ENCODE assay signal across 14 cellular contexts in the genomic region with DNA sequence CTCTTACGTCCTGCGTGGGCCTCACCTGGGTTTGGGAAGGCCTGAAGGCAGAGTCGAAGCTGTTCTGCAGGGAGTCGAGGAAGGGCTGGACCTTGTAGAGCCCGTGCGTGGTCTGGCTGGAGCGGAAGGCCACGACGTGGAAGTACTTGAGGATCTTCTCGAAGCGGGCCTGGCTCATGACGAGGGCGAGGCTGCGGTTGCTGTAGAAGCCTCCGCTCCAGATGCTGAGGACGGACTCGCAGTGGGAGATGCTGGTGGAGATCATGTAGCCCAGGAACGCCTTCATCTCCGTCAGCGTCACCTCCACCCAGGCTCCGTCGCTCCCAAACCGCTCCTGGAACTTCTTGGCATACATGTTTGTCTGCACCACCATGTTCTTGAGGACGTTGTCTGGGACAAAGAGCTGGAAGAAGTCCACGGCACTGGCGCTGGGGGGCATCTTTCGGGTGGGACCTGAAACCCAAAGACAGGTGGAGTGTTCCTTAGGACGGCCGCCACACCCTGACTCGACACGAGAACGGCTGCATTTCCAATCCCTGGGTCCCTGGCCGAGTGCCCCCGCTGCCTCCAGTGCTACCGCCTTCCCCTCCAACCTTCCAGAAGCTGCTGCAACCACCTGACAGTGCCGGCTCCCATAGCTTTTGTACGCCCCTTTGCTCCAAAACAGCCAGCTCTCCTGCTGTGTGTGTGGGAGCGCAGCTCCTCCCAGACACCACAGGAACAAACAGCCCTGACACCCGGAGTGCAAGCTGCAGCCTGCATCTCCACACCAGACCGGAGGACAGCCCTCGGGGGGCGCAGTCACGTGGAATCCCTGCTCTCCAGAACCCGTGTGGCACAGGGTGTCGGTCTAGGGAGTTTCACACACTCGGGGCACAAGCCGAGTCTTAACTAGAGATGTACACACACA.
"Had no signal": no experiment of that assay in that cellular context is flagged by ENCODE, and none has a peak within 500 bp of the region (broad histone marks: within the 10 kb centered on the region; RNA-seq: fewer than 3 reads in every experiment).

No MANE protein-coding gene starts in this region.

- H3K4me1 ChIP-seq: breast epithelium, psoas muscle, spleen, testis had no signal

- H3K27me3 ChIP-seq: right lobe of liver, testis, upper lobe of left lung had no signal

- H3K9me3 ChIP-seq: breast epithelium, psoas muscle, right lobe of liver, testis, upper lobe of left lung had no signal

- H3K36me3 ChIP-seq: breast epithelium, right lobe of liver, spleen, upper lobe of left lung had no signal

- DNase-seq: activated naive CD4-positive, alpha-beta T cell; activated naive CD8-positive, alpha-beta T cell treated with anti-CD3 and anti-CD28 coated beads, Interleukin-2, amount 10 ng/mL, durations not matched to agents 7 days and 5 days; activated T-cell treated with anti-CD3 and anti-CD28 coated beads for 4 hours; hippocampal formation; left ventricle myocardium superior; mesendoderm; psoas muscle; right lobe of liver; spleen; stimulated activated naive CD8-positive, alpha-beta T cell treated with anti-CD3 and anti-CD28 coated beads, Interleukin-15, amount 100 ng/mL, for 72 hours; testis; upper lobe of left lung had no signal

- FAIRE-seq: colon had no signal

- H3K27ac ChIP-seq: breast epithelium, psoas muscle, right lobe of liver, spleen, testis, upper lobe of left lung had no signal

- H3K4me3 ChIP-seq: breast epithelium, psoas muscle, right lobe of liver, spleen, testis, upper lobe of left lung had no signal
